ENCODE assay signal across 8 cellular contexts in the genomic region with DNA sequence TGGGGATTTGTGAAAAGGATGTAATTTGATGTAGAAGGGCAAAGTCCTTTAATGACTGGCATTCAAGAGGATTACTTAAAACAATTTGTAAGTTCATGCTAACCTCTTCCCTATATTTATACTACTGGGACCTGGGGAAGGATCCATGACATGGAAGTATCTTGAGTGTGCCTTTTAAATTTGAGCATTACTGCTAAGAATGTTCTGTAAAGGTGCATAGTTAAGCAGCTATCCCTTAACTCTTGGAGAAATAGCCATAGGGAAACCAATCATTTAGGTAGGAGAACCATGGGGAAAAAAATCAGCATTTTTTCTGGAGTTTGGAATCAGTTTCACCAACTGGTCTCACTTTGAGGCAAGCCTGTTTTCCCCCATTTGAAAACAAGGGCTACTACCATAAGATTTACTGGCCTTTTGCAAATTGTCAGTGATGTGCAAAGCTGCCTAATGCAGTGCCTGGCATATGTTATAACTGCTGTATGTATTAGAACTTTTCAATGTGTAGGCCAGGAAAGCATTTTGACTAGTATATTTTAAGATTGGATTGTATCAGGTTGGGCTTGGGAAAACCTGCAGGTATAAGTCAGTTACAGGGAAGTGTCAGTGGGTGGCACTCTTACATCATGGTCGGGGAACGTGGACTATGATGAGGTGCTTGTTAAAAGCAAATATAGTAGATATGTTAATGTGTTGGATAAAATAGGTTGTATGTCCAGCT.
DNase-seq lines count a peak whose midpoint lies in the region; ATAC-seq, FAIRE-seq and TF ChIP-seq lines count a peak whose summit lies in the region.

No MANE protein-coding gene starts in this region.

- H3K4me3 ChIP-seq in effector memory CD4-positive, alpha-beta T cell (ENCODE audit: insufficient read depth, low read depth, low read length, poor library complexity, severe bottlenecking): no peak overlapping the region

- H3K36me3 Mint-ChIP-seq in mesothelial cell of epicardium: no peaks in the 10 kb centered on the region

- H3K9me3 ChIP-seq in effector memory CD4-positive, alpha-beta T cell (ENCODE audit: control insufficient read depth, low read length): no peaks in the 10 kb centered on the region

- peaks cover 12% of the 10 kb centered on the region for H3K36me3 ChIP-seq in effector memory CD4-positive, alpha-beta T cell (ENCODE audit: control insufficient read depth, insufficient read depth, low read length)

- no peak overlapping the region for H3K27ac ChIP-seq in effector memory CD4-positive, alpha-beta T cell (ENCODE audit: insufficient read depth, low read length, poor library complexity, severe bottlenecking)

- no peaks in the 10 kb centered on the region for H3K9me3 Mint-ChIP-seq in mesothelial cell of epicardium

- peaks cover 34% of the 10 kb centered on the region for H3K4me1 Mint-ChIP-seq in mesothelial cell of epicardium

- H3K4me1 ChIP-seq in effector memory CD4-positive, alpha-beta T cell (ENCODE audit: control insufficient read depth, insufficient read depth, low read length, poor library complexity, severe bottlenecking): peaks cover 10% of the 10 kb centered on the region

- no peaks in the 10 kb centered on the region for H3K27me3 ChIP-seq in effector memory CD4-positive, alpha-beta T cell (replicated peaks; ENCODE audit: control insufficient read depth, insufficient read depth, low read length, poor library complexity, severe bottlenecking)

- H3K27ac Mint-ChIP-seq in mesothelial cell of epicardium: peak overlapping the region; percentile 74

- no peaks in the 10 kb centered on the region for H3K27me3 Mint-ChIP-seq in mesothelial cell of epicardium (ENCODE audit: low read depth)

- FAIRE-seq in TTC549 (lab: Jason Lieb, UNC): peak; percentile 15

- ATAC-seq in HG02642 (IDR thresholded peaks at IDR 0.05; ENCODE audit: poor library complexity, unreplicated experiment): peak; percentile 17

- H3K4me3 Mint-ChIP-seq in mesothelial cell of epicardium: peak overlapping the region; percentile 82

- DNase-seq in AG08395 (ENCODE audit: low spot score): peak; percentile 42
- DNase-seq in NCI-H1436 treated with DMSO at 0.1 percent for 48 hours (lab: John Stamatoyannopoulos, UW): peak; percentile 7
- peak in 2 of 3 donors; percentile 11 to 27 for DNase-seq in effector memory CD4-positive, alpha-beta T cell
- DNase-seq in mesothelial cell of epicardium (ENCODE audit: low spot score in 2 of 2, unreplicated experiment in 2 of 2): peak in 1 of 2 experiments; percentile 49
- no peak for DNase-seq in SHP77 treated with DMSO at 0.1 percent for 48 hours (lab: John Stamatoyannopoulos, UW)

- TF ChIP-seq CTCF in GM12873 (IDR thresholded peaks at IDR 0.05; ENCODE audit: insufficient read depth, low read depth, low read length, missing control alignments) (peak; percentile 57), mesothelial cell of epicardium (IDR thresholded peaks at IDR 0.05; ENCODE audit: unreplicated experiment) (peak; percentile 51)
